In the genomic region with DNA sequence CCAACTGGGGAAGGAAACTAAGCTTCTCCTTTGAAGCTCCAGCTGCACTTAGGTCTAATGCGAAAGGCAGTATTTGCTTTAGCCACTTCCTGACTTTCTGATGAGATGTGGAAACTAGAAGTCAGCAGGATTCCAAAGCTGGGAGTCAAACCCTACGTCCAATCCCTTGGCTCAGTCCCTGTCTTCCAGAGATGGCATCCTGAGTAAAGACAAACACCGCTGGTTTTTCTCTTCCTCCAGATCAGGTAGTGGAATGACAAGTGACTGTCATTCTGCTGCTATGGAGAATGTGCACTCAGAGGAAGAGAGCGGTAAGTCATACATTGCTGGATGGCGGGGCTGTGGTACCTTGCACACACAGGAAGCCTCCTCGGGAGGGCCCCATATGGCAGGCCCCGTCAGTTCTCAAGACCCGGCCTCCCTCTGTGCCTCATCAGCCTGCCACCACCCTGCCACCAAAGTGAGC, we compare ENCODE assay signal across 11 cellular contexts.
DNase-seq lines count a peak whose midpoint lies in the region; ATAC-seq, FAIRE-seq and TF ChIP-seq lines count a peak whose summit lies in the region.
"Had no signal": no experiment of that assay in that cellular context is flagged by ENCODE, and none has a peak within 500 bp of the region (broad histone marks: within the 10 kb centered on the region; RNA-seq: fewer than 3 reads in every experiment).

No MANE protein-coding gene starts in this region.

- H3K79me2 ChIP-seq in H9 (ENCODE audit: insufficient read depth, low read length), result no peaks in the 10 kb centered on the region
- H3K79me2 ChIP-seq in HepG2 (ENCODE audit: insufficient read depth, low read length), result no peaks in the 10 kb centered on the region

- ATAC-seq in WTC11, result no peak
- ATAC-seq in HepG2, result peak; percentile 85
- no peak for ATAC-seq in HG02798 (IDR thresholded peaks at IDR 0.05; ENCODE audit: poor library complexity, unreplicated experiment)
- ATAC-seq in GM21529 (IDR thresholded peaks at IDR 0.05; ENCODE audit: unreplicated experiment), result no peak
- ATAC-seq: body of pancreas; naive thymus-derived CD8-positive, alpha-beta T cell had no signal

- H3K23me2 ChIP-seq in H9 (ENCODE audit: insufficient read length, low read depth, low read length, poor library complexity, severe bottlenecking), result no peaks in the 10 kb centered on the region

- no CpG with 5 or more reads among the region's 8 CpGs for WGBS in H9 (ENCODE audit: extremely low coverage, insufficient read length, low lambda C conversion rate)
- WGBS in HepG2 (ENCODE audit: low lambda C conversion rate), result 4% methylated on average over 8 of the region's 8 CpGs

- H4K8ac ChIP-seq in H9 (replicated peaks; ENCODE audit: insufficient read length, low read depth, low read length), result no peak overlapping the region

- H3K4me1 Mint-ChIP-seq in H9 (peaks cover 57 to 58% of the 10 kb centered on the region in 2 experiments), WTC11 (peaks cover 68% of the 10 kb centered on the region)

- no peak overlapping the region for H3K14ac ChIP-seq in H9 (ENCODE audit: insufficient read depth, low read length)

- H3K27ac Mint-ChIP-seq in H9, result peak overlapping the region; percentile 79 to 99 (median 91); a peak in 5 of 7 replicates
- H3K27ac Mint-ChIP-seq in WTC11, result peak overlapping the region; percentile 95; the same call in 1 of the 2 replicates
- H3K27ac Mint-ChIP-seq: T-helper 2 cell treated with Interferon-gamma antibody and Interleukin-4, amounts not matched to agents 5 μg/mL and 100 μg/mL, for 36 hours had no signal

- intact Hi-C loops in HepG2 (cut with micrococcal nuclease; ENCODE audit: unreplicated experiment), result loop anchor here (5.0 kb wide), 1 partner anchor 170 kb away; no protein-coding TSS in a partner anchor

- H3K4me3 Mint-ChIP-seq in H9 (no peak overlapping the region), WTC11 (no peak overlapping the region)
- H3K4me3 Mint-ChIP-seq: naive thymus-derived CD8-positive, alpha-beta T cell; T-helper 2 cell treated with Interferon-gamma antibody and Interleukin-4, amounts not matched to agents 5 μg/mL and 100 μg/mL, for 36 hours had no signal

- TF ChIP-seq EP300 in HepG2 (IDR thresholded peaks at IDR 0.05; ENCODE audit: low read depth in 2 of 2, low read length in 2 of 2) (no peak; a peak in 1 of 4 replicates), HepG2 (CRISPR knock-in tag; IDR thresholded peaks at IDR 0.05; ENCODE audit: borderline replicate concordance) (no peak)

- POLR2A ChIA-PET in WTC11 (lab: Charles Lee), result no interaction called here
- POLR2A ChIA-PET in HepG2 (lab: Yijun Ruan, JAX), result no interaction called here

- H3K56ac ChIP-seq in H9 (ENCODE audit: insufficient read length, low read depth, low read length), result no peak overlapping the region

- H2BK120ac ChIP-seq in H9 (ENCODE audit: low read depth, low read length, poor library complexity, severe bottlenecking), result no peak overlapping the region

- no peaks in the 10 kb centered on the region; the same call in 1 of the 2 replicates for H3K27me3 ChIP-seq in H9 (ENCODE audit: insufficient read depth, low read length)
- H3K27me3 ChIP-seq in HepG2 (ENCODE audit: control insufficient read depth in 1 of 2, insufficient read depth in 2 of 2, low read length in 2 of 2), result no peaks in the 10 kb centered on the region; a peak in 1 of 5 replicates
- H3K27me3 ChIP-seq in MG63, result no peaks in the 10 kb centered on the region
- H3K27me3 ChIP-seq: body of pancreas had no signal

- H3K36me3 Mint-ChIP-seq in H9 (ENCODE audit: insufficient read depth in 1 of 3, low read depth in 3 of 3) (peaks cover 0 to 26% (median 8%) of the 10 kb centered on the region in 3 experiments; a peak in 5 of 7 replicates), WTC11 (no peaks in the 10 kb centered on the region; the same call in 1 of the 2 replicates)
- H3K36me3 Mint-ChIP-seq: naive thymus-derived CD8-positive, alpha-beta T cell had no signal

- no peak overlapping the region for H3K4ac ChIP-seq in H9 (ENCODE audit: low read depth, low read length)

- H3K9me3 Mint-ChIP-seq in H9 (no peaks in the 10 kb centered on the region; a peak in 1 of 5 replicates), WTC11 (peaks cover 30% of the 10 kb centered on the region)
- H3K9me3 Mint-ChIP-seq: naive thymus-derived CD8-positive, alpha-beta T cell; T-helper 2 cell treated with Interferon-gamma antibody and Interleukin-4, amounts not matched to agents 5 μg/mL and 100 μg/mL, for 36 hours had no signal

- FAIRE-seq in HepG2 (lab: Jason Lieb, UNC), result peak; percentile 93

- H3K9me3 ChIP-seq in H9 (ENCODE audit: control insufficient read depth, low read depth, low read length), result no peaks in the 10 kb centered on the region
- no peaks in the 10 kb centered on the region for H3K9me3 ChIP-seq in HepG2 (ENCODE audit: low read length)
- H3K9me3 ChIP-seq in MG63, result no peaks in the 10 kb centered on the region
- H3K9me3 ChIP-seq: body of pancreas had no signal

- H3K36me3 ChIP-seq in HepG2 (replicated peaks in 1 of 2; ENCODE audit: control insufficient read depth in 1 of 2, insufficient read depth in 2 of 2, low read length in 2 of 2) (no peaks in the 10 kb centered on the region), MG63 (no peaks in the 10 kb centered on the region)

- H3K4me2 ChIP-seq in H9 (ENCODE audit: insufficient read depth, insufficient read length, low read length) (no peak overlapping the region), HepG2 (ENCODE audit: low read depth, low read length) (peak overlapping the region; percentile 48)

- BruUV-seq in HepG2 (replicated peaks; lab: Mats Ljungman, UMichigan), result no TSS peak

- H3K27ac ChIP-seq in H9 (ENCODE audit: insufficient read length, low read depth, low read length), result no peak overlapping the region
- peak overlapping the region; percentile 28 for H3K27ac ChIP-seq in HepG2 (ENCODE audit: extremely low read length, insufficient read depth, low read length)
- H3K27ac ChIP-seq: body of pancreas had no signal

- H2BK12ac ChIP-seq in H9 (ENCODE audit: insufficient read length, low read depth, low read length), result no peak overlapping the region

- H3K4me1 ChIP-seq in H9 (ENCODE audit: insufficient read depth, low read length) (peaks cover 6% of the 10 kb centered on the region; the same call in 1 of the 2 replicates), HepG2 (ENCODE audit: insufficient read depth, low read length) (peaks cover 39% of the 10 kb centered on the region)
- H3K4me1 ChIP-seq: body of pancreas had no signal

- H2AFZ ChIP-seq in H9 (ENCODE audit: low read length) (no peak overlapping the region), HepG2 (ENCODE audit: low read length) (no peak overlapping the region)

- H3K23ac ChIP-seq in H9 (ENCODE audit: insufficient read length, low read depth, low read length), result no peak overlapping the region

- TF ChIP-seq RAD21 in HepG2 (CRISPR knock-in tag; IDR thresholded peaks at IDR 0.05), result no peak

- CTCF ChIA-PET in WTC11 (lab: Charles Lee), result interaction anchor here (0.6 to 2.1 kb wide), 2 partner anchors 89 to 107 kb away, joined by 5 to 6 read pairs; no protein-coding TSS in a partner anchor
- CTCF ChIA-PET in HepG2 (lab: Yijun Ruan, JAX; ENCODE audit: low intra/inter-chr PET ratio, low total read pairs), result no interaction called here

- H2BK20ac ChIP-seq in H9 (ENCODE audit: low read depth, low read length, poor library complexity, severe bottlenecking), result no peak overlapping the region

- H3K4me3 ChIP-seq in HepG2 (replicated peaks in 1 of 3; ENCODE audit: insufficient read depth in 1 of 3, low read depth in 2 of 3, low read length in 3 of 3) (peak overlapping the region in 1 of 3 experiments; percentile 18; a peak in 2 of 6 replicates), MG63 (no peak overlapping the region)
- H3K4me3 ChIP-seq: body of pancreas had no signal

- DNase-seq in COLO668 (lab: John Stamatoyannopoulos, UW; ENCODE audit: unreplicated experiment), result peak; percentile 21
- DNase-seq in H9, result no peak
- no peak for DNase-seq in WTC11 (ENCODE audit: low spot score)
- DNase-seq in HepG2 (ENCODE audit: low spot score), result peak; percentile 83
- DNase-seq in NOMO-1 treated with DMSO at 0.1 percent for 48 hours (lab: John Stamatoyannopoulos, UW; ENCODE audit: unreplicated experiment), result no peak
- DNase-seq in MG63, result no peak
- DNase-seq: naive thymus-derived CD8-positive, alpha-beta T cell had no signal

- in situ Hi-C loops in HepG2 (cut with HindIII; ENCODE audit: extremely low pct_ligation_motif_present, low pct_unique_long_range_greater_than_20kb), result no loop called here

- no peak overlapping the region for H2BK5ac ChIP-seq in H9 (ENCODE audit: insufficient read length, low read length)

- TF ChIP-seq POLR2A in HepG2 (IDR thresholded peaks at IDR 0.05; ENCODE audit: insufficient read depth in 1 of 2, low read depth in 2 of 2, low read length in 2 of 2), result no peak

- no peak overlapping the region for H4K5ac ChIP-seq in H9 (ENCODE audit: insufficient read length, low read depth, low read length)

- no peaks in the 10 kb centered on the region for H3K79me1 ChIP-seq in H9 (ENCODE audit: insufficient read depth, low read depth, low read length, poor library complexity, severe bottlenecking)

- H4K20me1 ChIP-seq in H9 (ENCODE audit: control insufficient read depth, insufficient read depth, insufficient read length), result no peaks in the 10 kb centered on the region
- no peaks in the 10 kb centered on the region for H4K20me1 ChIP-seq in HepG2 (ENCODE audit: insufficient read depth, low read length)

- no peak overlapping the region for H3K18ac ChIP-seq in H9 (ENCODE audit: insufficient read length, low read depth, low read length)

- no peak overlapping the region for H2AK5ac ChIP-seq in H9 (ENCODE audit: insufficient read length, low read length)

- peaks cover 2% of the 10 kb centered on the region for H3K27me3 Mint-ChIP-seq in H9 (ENCODE audit: low read depth)
- H3K27me3 Mint-ChIP-seq in WTC11 (ENCODE audit: low read depth), result 0 out of 2 replicates have a peak, but pooled peaks cover 3% of the 10 kb centered on the region

- H3T11ph ChIP-seq in H9 (ENCODE audit: low read length), result no peak overlapping the region

- H3K9ac ChIP-seq in H9 (ENCODE audit: extremely low read depth, insufficient read length, low read length) (no peak overlapping the region), HepG2 (ENCODE audit: insufficient read depth, low read depth, low read length) (no peak overlapping the region)

- TF ChIP-seq CTCF in H9 (conservative IDR thresholded peaks at IDR 0.05) (no peak), WTC11 (IDR thresholded peaks at IDR 0.05) (no peak), HepG2 (CRISPR knock-in tag; IDR thresholded peaks at IDR 0.05) (no peak)

- H4K91ac ChIP-seq in H9 (ENCODE audit: insufficient read length, low read depth, low read length), result no peak overlapping the region

- no peak overlapping the region for H2BK15ac ChIP-seq in H9 (ENCODE audit: low read depth, low read length)

TF ChIP-seq in HepG2, 621 proteins besides CTCF, POLR2A, EP300 and RAD21 (continues in another document):
- peak; percentile 28; the same call in 1 of the 2 replicates for TF ChIP-seq ZNF644 (CRISPR knock-in tag; IDR thresholded peaks at IDR 0.05; ENCODE audit: low read depth)

Comparison
In these comparisons a context has a peak if more than half of its experiments do, and no peak if none do; other contexts are left out.
1. DNase-seq: peak in COLO668 (single experiment) and HepG2 (single experiment); none in H9 (single experiment), WTC11 (single experiment), NOMO-1 treated with DMSO at 0.1 percent for 48 hours (single experiment) and MG63 (single experiment).